31 cellular contexts compared by ENCODE assay signal in genomic region chr9:107999011-107999410, GRCh38.
DNase-seq lines count a peak whose midpoint lies in the region; ATAC-seq, FAIRE-seq and TF ChIP-seq lines count a peak whose summit lies in the region.
"Had no signal": no experiment of that assay in that cellular context is flagged by ENCODE, and none has a peak within 500 bp of the region (broad histone marks: within the 10 kb centered on the region; RNA-seq: fewer than 3 reads in every experiment).

No MANE protein-coding gene starts in this region.

- TF ChIP-seq CTCF in HCT116 (IDR thresholded peaks at IDR 0.05 in 2 of 3, conservative IDR thresholded peaks at IDR 0.05 in 1 of 3; ENCODE audit: borderline replicate concordance in 1 of 3, insufficient read depth in 1 of 3, low read depth in 2 of 3, low read length in 2 of 3): no peak
- TF ChIP-seq CTCF in WTC11 (IDR thresholded peaks at IDR 0.05): no peak
- TF ChIP-seq CTCF in brain microvascular endothelial cell (IDR thresholded peaks at IDR 0.05; ENCODE audit: low read depth, low read length, missing control alignments): no peak

- H3K9me3 Mint-ChIP-seq in WTC11: peaks cover 4% of the 10 kb centered on the region
- H3K9me3 Mint-ChIP-seq: type B pancreatic cell had no signal

- no peak for TF ChIP-seq POLR2A in HCT116 (IDR thresholded peaks at IDR 0.05; ENCODE audit: borderline replicate concordance, extremely low read depth, insufficient read depth, insufficient read length)

- no peaks in the 10 kb centered on the region for H3K27me3 Mint-ChIP-seq in WTC11 (ENCODE audit: low read depth)
- H3K27me3 Mint-ChIP-seq: activated naive CD8-positive, alpha-beta T cell treated with anti-CD3 and anti-CD28 coated beads, Interleukin-2, amount 50 U/mL, for 24 hours had no signal

- peaks cover 41 to 63% of the 10 kb centered on the region in 2 experiments for H3K4me1 ChIP-seq in HCT116 (ENCODE audit: control insufficient read depth in 1 of 2, insufficient read depth in 2 of 2, low read length in 2 of 2)

- no peaks in the 10 kb centered on the region for H3K9me2 ChIP-seq in HCT116 (ENCODE audit: insufficient read depth)

- no peak for TF ChIP-seq RAD21 in HCT116 (IDR thresholded peaks at IDR 0.05; ENCODE audit: low read depth)

- H3K9me3 ChIP-seq in HCT116 (ENCODE audit: control insufficient read depth in 1 of 2, insufficient read depth in 1 of 2, low read depth in 1 of 2, low read length in 2 of 2): no peaks in the 10 kb centered on the region
- H3K9me3 ChIP-seq: esophagus squamous epithelium, heart left ventricle, ovary had no signal

- H3K27ac ChIP-seq in HCT116 (ENCODE audit: low read depth, low read length) (peak overlapping the region; percentile 82; the same call in 1 of the 2 replicates), brain microvascular endothelial cell (no peak overlapping the region)
- H3K27ac ChIP-seq: C4-2B, esophagus squamous epithelium, foreskin keratinocyte, heart left ventricle, ovary had no signal

- CTCF ChIA-PET in HCT116 (lab: Charles Lee) (interaction anchor here (0.8 to 1.5 kb wide), 4 partner anchors 9 to 274 kb away, joined by 3 to 4 read pairs (median 4); no protein-coding TSS in a partner anchor), WTC11 (lab: Charles Lee) (no interaction called here)

- H3K79me2 ChIP-seq in HCT116 (ENCODE audit: insufficient read depth, low read length): no peaks in the 10 kb centered on the region

- no peaks in the 10 kb centered on the region for H3K27me3 ChIP-seq in HCT116 (ENCODE audit: insufficient read depth, low read length)
- no peaks in the 10 kb centered on the region for H3K27me3 ChIP-seq in brain microvascular endothelial cell (replicated peaks)
- H3K27me3 ChIP-seq: esophagus squamous epithelium, foreskin keratinocyte, ovary had no signal

- ATAC-seq in HCT116 (no peak), WTC11 (peak; percentile 65; the same call in 1 of the 2 replicates), GM18511 (IDR thresholded peaks at IDR 0.05; ENCODE audit: unreplicated experiment) (no peak)
- ATAC-seq: activated naive CD8-positive, alpha-beta T cell treated with anti-CD3 and anti-CD28 coated beads, Interleukin-2, amount 50 U/mL, for 24 hours; heart left ventricle; K562; left cardiac atrium; stimulated activated effector memory CD8-positive, alpha-beta T cell treated with anti-CD3 and anti-CD28 coated beads, Interleukin-12 subunit alpha, Interleukin-12 subunit beta, amount 100 ng/mL, for 72 hours had no signal

- RAD21 ChIA-PET in HCT116 (lab: Charles Lee; ENCODE audit: low non-redundant PET in 1 of 2, low total read pairs in 2 of 2, uncharacterized antibody in 2 of 2, unreplicated experiment in 2 of 2): interaction anchor here in 1 of 2 experiments (1.4 kb wide), 1 partner anchor 273 kb away, joined by 5 read pairs; no protein-coding TSS in a partner anchor

- H3K4me1 Mint-ChIP-seq in WTC11: peaks cover 7% of the 10 kb centered on the region
- H3K4me1 Mint-ChIP-seq: activated naive CD8-positive, alpha-beta T cell treated with anti-CD3 and anti-CD28 coated beads, Interleukin-2, amount 50 U/mL, for 24 hours; stimulated activated effector memory CD8-positive, alpha-beta T cell treated with anti-CD3 and anti-CD28 coated beads, Interleukin-12 subunit alpha, Interleukin-12 subunit beta, amount 100 ng/mL, for 72 hours had no signal

- DNase-seq in HCT116 (ENCODE audit: low read depth, low spot score) (peak; percentile 15), NCI-H146 (lab: John Stamatoyannopoulos, UW) (peak; percentile 67), WTC11 (ENCODE audit: low spot score) (no peak), islet precursor cell (peak; percentile 94), urothelium cell line (ENCODE audit: low spot score) (no peak), brain microvascular endothelial cell (no peak)
- DNase-seq: activated CD4-positive, alpha-beta T cell treated with anti-CD3 and anti-CD28 coated beads, Interleukin-2, amount 50 U/mL, for 48 hours; activated CD4-positive, CD25-positive, alpha-beta regulatory T cell treated with anti-CD3 and anti-CD28 coated beads, Interleukin-2, amount 50 U/mL, for 72 hours; activated gamma-delta T cell treated with Interleukin-2 at 50 U/mL for 16 hours; activated naive CD8-positive, alpha-beta T cell treated with anti-CD3 and anti-CD28 coated beads, Interleukin-2, amount 50 U/mL, for 24 hours; activated T-cell treated with anti-CD3 and anti-CD28 coated beads, Interleukin-2, amount 50 U/mL, for 48 hours; dermis blood vessel endothelial cell; esophagus squamous epithelium; foreskin keratinocyte; GF-D8; heart left ventricle; left cardiac atrium; NCI-H2107; NCI-H526 treated with DMSO at 0.1 percent for 48 hours; ovary; SIG-M5; stimulated activated CD4-positive, alpha-beta T cell treated with anti-CD3 and anti-CD28 coated beads, Interleukin-15, amount 100 ng/mL, for 24 hours had no signal

- in situ Hi-C loops in brain microvascular endothelial cell (cut with HindIII; ENCODE audit: low pct_ligation_motif_present, low sequenced_read_pairs): no loop called here

- intact Hi-C loops in HCT116 (cut with micrococcal nuclease): no loop called here

- no peak overlapping the region for H3K4me3 Mint-ChIP-seq in WTC11
- H3K4me3 Mint-ChIP-seq: activated naive CD8-positive, alpha-beta T cell treated with anti-CD3 and anti-CD28 coated beads, Interleukin-2, amount 50 U/mL, for 24 hours; stimulated activated effector memory CD8-positive, alpha-beta T cell treated with anti-CD3 and anti-CD28 coated beads, Interleukin-12 subunit alpha, Interleukin-12 subunit beta, amount 100 ng/mL, for 72 hours; type B pancreatic cell had no signal

- no peaks in the 10 kb centered on the region for H3K36me3 ChIP-seq in HCT116 (ENCODE audit: control insufficient read depth in 1 of 2, insufficient read depth in 2 of 2, low read length in 2 of 2)
- H3K36me3 ChIP-seq in brain microvascular endothelial cell (replicated peaks): no peaks in the 10 kb centered on the region
- H3K36me3 ChIP-seq: esophagus squamous epithelium, heart left ventricle, ovary had no signal

- peak overlapping the region; percentile 61 for H2AFZ ChIP-seq in HCT116 (ENCODE audit: low read depth, low read length, poor library complexity, severe bottlenecking)

- H3K27ac Mint-ChIP-seq in WTC11: no peak overlapping the region
- H3K27ac Mint-ChIP-seq: activated naive CD8-positive, alpha-beta T cell treated with anti-CD3 and anti-CD28 coated beads, Interleukin-2, amount 50 U/mL, for 24 hours; stimulated activated effector memory CD8-positive, alpha-beta T cell treated with anti-CD3 and anti-CD28 coated beads, Interleukin-12 subunit alpha, Interleukin-12 subunit beta, amount 100 ng/mL, for 72 hours; type B pancreatic cell had no signal

- no peak for FAIRE-seq in urothelium cell line (lab: Jason Lieb, UNC)
- FAIRE-seq: astrocyte, endometrium, HTR-8/SVneo, K562, RCC 7860 had no signal

- peak overlapping the region in 1 of 2 experiments; percentile 8; a peak in 1 of 4 replicates for H3K4me3 ChIP-seq in HCT116 (replicated peaks in 1 of 2; ENCODE audit: low read depth in 1 of 2, low read length in 2 of 2)
- no peak overlapping the region for H3K4me3 ChIP-seq in brain microvascular endothelial cell (ENCODE audit: low read depth, low read length)
- H3K4me3 ChIP-seq: esophagus squamous epithelium, heart left ventricle, K562, ovary had no signal

- no peaks in the 10 kb centered on the region for H4K20me1 ChIP-seq in HCT116 (ENCODE audit: insufficient read depth)

- no TSS peak for BruUV-seq in HCT116 (replicated peaks; lab: Mats Ljungman, UMichigan)

- peak overlapping the region; percentile 59 for H3K9ac ChIP-seq in HCT116 (ENCODE audit: low read length)

- no peaks in the 10 kb centered on the region for H3K36me3 Mint-ChIP-seq in WTC11
- H3K36me3 Mint-ChIP-seq: stimulated activated effector memory CD8-positive, alpha-beta T cell treated with anti-CD3 and anti-CD28 coated beads, Interleukin-12 subunit alpha, Interleukin-12 subunit beta, amount 100 ng/mL, for 72 hours; type B pancreatic cell had no signal

- H3K4me2 ChIP-seq in HCT116 (ENCODE audit: low read length): peak overlapping the region; percentile 66

- POLR2A ChIA-PET in HCT116 (lab: Charles Lee): interaction anchor here (0.5 to 1.4 kb wide), 2 partner anchors 49 to 60 kb away, joined by 3 to 4 read pairs; no protein-coding TSS in a partner anchor
- POLR2A ChIA-PET in WTC11 (lab: Charles Lee): no interaction called here

TF ChIP-seq in HCT116, 20 proteins besides CTCF, POLR2A, EP300 and RAD21:
- TF ChIP-seq POLR2AphosphoS5 (IDR thresholded peaks at IDR 0.05; ENCODE audit: low read depth, low read length) (peak; percentile 33; the same call in 1 of the 2 replicates), CEBPB (IDR thresholded peaks at IDR 0.05; ENCODE audit: low read depth) (no peak)

TF ChIP-seq in WTC11, 78 proteins besides CTCF, POLR2A, EP300 and RAD21:
- no peak for TF ChIP-seq NFATC4 (CRISPR knock-in tag; IDR thresholded peaks at IDR 0.05)
- no peak for TF ChIP-seq ESRRA (CRISPR knock-in tag; IDR thresholded peaks at IDR 0.05; ENCODE audit: borderline replicate concordance)
- TF ChIP-seq, protein P1, sequence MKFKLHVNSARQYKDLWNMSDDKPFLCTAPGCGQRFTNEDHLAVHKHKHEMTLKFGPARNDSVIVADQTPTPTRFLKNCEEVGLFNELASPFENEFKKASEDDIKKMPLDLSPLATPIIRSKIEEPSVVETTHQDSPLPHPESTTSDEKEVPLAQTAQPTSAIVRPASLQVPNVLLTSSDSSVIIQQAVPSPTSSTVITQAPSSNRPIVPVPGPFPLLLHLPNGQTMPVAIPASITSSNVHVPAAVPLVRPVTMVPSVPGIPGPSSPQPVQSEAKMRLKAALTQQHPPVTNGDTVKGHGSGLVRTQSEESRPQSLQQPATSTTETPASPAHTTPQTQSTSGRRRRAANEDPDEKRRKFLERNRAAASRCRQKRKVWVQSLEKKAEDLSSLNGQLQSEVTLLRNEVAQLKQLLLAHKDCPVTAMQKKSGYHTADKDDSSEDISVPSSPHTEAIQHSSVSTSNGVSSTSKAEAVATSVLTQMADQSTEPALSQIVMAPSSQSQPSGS (CRISPR knock-in tag; IDR thresholded peaks at IDR 0.05; ENCODE audit: borderline replicate concordance, low read depth): no peak
- no peak for TF ChIP-seq ZNF317 (CRISPR knock-in tag; IDR thresholded peaks at IDR 0.05; ENCODE audit: borderline replicate concordance, low read depth)
- TF ChIP-seq ELF4 (CRISPR knock-in tag; IDR thresholded peaks at IDR 0.05; ENCODE audit: low read depth): no peak
- no peak for TF ChIP-seq PRRX2 (CRISPR knock-in tag; IDR thresholded peaks at IDR 0.05)
- TF ChIP-seq SP1 (CRISPR knock-in tag; conservative IDR thresholded peaks at IDR 0.05): no peak

Comparison
In these comparisons a context has a peak if more than half of its experiments do, and no peak if none do; other contexts are left out.
1. DNase-seq: peak in HCT116 (single experiment), NCI-H146 (single experiment) and islet precursor cell (single experiment); none in WTC11 (single experiment), urothelium cell line (single experiment) and brain microvascular endothelial cell (single experiment).